ENCODE assay signal across 8 cellular contexts in the genomic region with DNA sequence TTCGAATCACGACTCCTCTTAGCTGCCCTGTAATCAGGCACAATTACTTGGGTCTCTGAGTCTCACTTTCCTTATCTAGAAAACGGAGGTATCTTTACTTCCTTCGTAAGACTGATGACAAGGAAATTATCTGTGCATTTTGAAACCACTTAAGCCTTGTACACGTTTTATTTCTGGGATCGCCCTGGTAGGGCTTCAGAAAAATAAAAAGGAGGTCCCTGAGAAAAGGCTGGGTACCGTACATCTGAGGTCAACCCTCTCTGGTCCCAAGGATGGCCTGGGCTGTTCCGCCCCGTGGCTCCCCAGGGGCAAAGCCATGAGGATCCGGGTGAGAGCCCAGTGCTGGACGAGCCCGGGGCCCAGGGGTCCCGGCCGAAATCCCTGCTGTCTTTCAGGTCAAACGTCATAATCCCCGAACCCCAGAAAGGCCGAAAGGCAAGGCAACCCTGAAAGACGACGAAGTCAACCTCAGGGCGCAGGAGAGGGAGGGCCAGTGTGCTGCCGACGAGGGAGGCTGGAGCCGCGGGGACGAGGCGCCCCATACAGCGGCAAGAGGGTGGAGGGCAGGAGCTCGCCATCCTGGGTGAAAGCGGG. TPM values are rescaled to one million over a fixed set of nuclear protein-coding genes. Genes with fewer than 3 reads are reported as not detected.
DNase-seq lines count a peak whose midpoint lies in the region; ATAC-seq and TF ChIP-seq lines count a peak whose summit lies in the region.

No MANE protein-coding gene starts in this region.

- no peaks in the 10 kb centered on the region for H3K27me3 ChIP-seq in H7 (ENCODE audit: control insufficient read depth, insufficient read depth, low read length)
- H3K27me3 ChIP-seq in heart right ventricle: no peaks in the 10 kb centered on the region

- intact Hi-C loops in CD14-positive monocyte (cut with micrococcal nuclease): loop anchor here in 1 of 2 donors (10.0 kb wide), 1 partner anchor 266 kb away; the partner anchor contains the start of gene ZNF843
- intact Hi-C loops in heart right ventricle (cut with DNase I): loop anchor here in 1 of 10 donors (2.0 kb wide), 1 partner anchor 36 kb away; no protein-coding TSS in a partner anchor

- H3K9me3 ChIP-seq in heart right ventricle: no peaks in the 10 kb centered on the region

- peak overlapping the region; percentile 97 to 100 (median 99) for H3K27ac Mint-ChIP-seq in CD14-positive monocyte

- 2 to 3% methylated on average over 29 of the region's 29 CpGs for WGBS in heart right ventricle, 2 donors

- H3K27ac ChIP-seq in VCaP (peak overlapping the region; percentile 83), heart right ventricle (peak overlapping the region; percentile 89 to 99 (median 94)), skin epidermis (peak overlapping the region; percentile 71 to 99 (median 96))

- peak overlapping the region; percentile 89 to 93 for H3K4me3 Mint-ChIP-seq in CD14-positive monocyte

- H3K36me3 ChIP-seq in H7 (replicated peaks; ENCODE audit: control insufficient read depth, insufficient read depth, low read length) (peaks cover 23% of the 10 kb centered on the region), heart right ventricle (peaks cover 0 to 24% (median 14%) of the 10 kb centered on the region in 9 donors)

- H3K36me3 Mint-ChIP-seq in CD14-positive monocyte: peaks cover 22 to 23% of the 10 kb centered on the region in 2 donors

- peaks cover 45% of the 10 kb centered on the region for H3K4me1 Mint-ChIP-seq in CD14-positive monocyte

- H3K4me1 ChIP-seq in heart right ventricle: peaks cover 10 to 52% (median 41%) of the 10 kb centered on the region in 9 donors

- peaks cover 2 to 6% (median 5%) of the 10 kb centered on the region in 3 donors for H3K27me3 Mint-ChIP-seq in CD14-positive monocyte (ENCODE audit: low read depth in 3 of 3)

- peak overlapping the region; percentile 93 for H3K4me3 ChIP-seq in H7 (ENCODE audit: insufficient read depth, low read depth, low read length)
- peak overlapping the region; percentile 71 to 94 (median 83) for H3K4me3 ChIP-seq in heart right ventricle
- peak overlapping the region; percentile 73 to 100 (median 94) for H3K4me3 ChIP-seq in skin epidermis

- DNase-seq in CD14-positive monocyte (ENCODE audit: low spot score): no peak
- peak; percentile 25 for DNase-seq in H7
- DNase-seq in heart right ventricle: peak in 1 of 2 donors; percentile 18
- no peak for DNase-seq in iPS-NIHi7 (ENCODE audit: extremely low spot score)
- DNase-seq in cerebellar cortex (ENCODE audit: low spot score): no peak
- no peak for DNase-seq in NCI-H524 (lab: John Stamatoyannopoulos, UW)

- TF ChIP-seq CTCF in CD14-positive monocyte (IDR thresholded peaks at IDR 0.05): no peak
- TF ChIP-seq CTCF in VCaP (conservative IDR thresholded peaks at IDR 0.05): no peak
- TF ChIP-seq CTCF in heart right ventricle (IDR thresholded peaks at IDR 0.05): no peak

- peak in 3 of 8 donors; percentile 1 to 35 (median 2) for ATAC-seq in heart right ventricle

- H3K9me3 Mint-ChIP-seq in CD14-positive monocyte: peaks cover 0 to 3% (median 0%) of the 10 kb centered on the region in 7 donors

RNA-seq across cellular contexts. Expression of gene FUS, which starts 0.7 kb away (rescaled TPM):
- polyA plus RNA-seq in CD14-positive monocyte (10 to 100 TPM; 54.9 to 78.5 TPM), heart right ventricle (100 to 1,000 TPM; 116 to 240 TPM)
- total RNA-seq in H7 (2014; rRNA removed; shearing (Covaris generic)): 35.3 and 39.8 TPM in 2 replicates
- 100 to 1,000 TPM; 127 to 174 (median 140) TPM for total RNA-seq in heart right ventricle

RNA-seq across cellular contexts. Expression of gene PYCARD, which starts 23.3 kb away (rescaled TPM):
- polyA plus RNA-seq in CD14-positive monocyte (100 to 1,000 TPM; 374 to 400 TPM), heart right ventricle (10 to 100 TPM in 1 of 2 donors, 1 to 10 TPM in 1; 8.3 to 13.9 TPM)
- 32.2 and 35.2 TPM in 2 replicates for total RNA-seq in H7 (2014; rRNA removed; shearing (Covaris generic))
- 10 to 100 TPM in 2 of 10 donors, 1 to 10 TPM in 8; 1.7 to 26.1 (median 2.8) TPM for total RNA-seq in heart right ventricle

RNA-seq across cellular contexts. Expression of gene PRSS36, which starts 29.4 kb away (rescaled TPM):
- polyA plus RNA-seq in CD14-positive monocyte: 1 to 10 TPM; 3.1 to 4.2 TPM
- 0.59 and 1.1 TPM in 2 replicates for total RNA-seq in H7 (2014; rRNA removed; shearing (Covaris generic))
- total RNA-seq in heart right ventricle: 1 to 10 TPM in 6 of 10 donors, under 1 TPM in 4; 0.30 to 3.1 (median 1.3) TPM
- 1 to 10 TPM; 1.2 to 3.4 TPM for polyA plus RNA-seq in heart right ventricle

RNA-seq across cellular contexts. Expression of gene TRIM72, which starts 34.7 kb away (rescaled TPM):
- polyA plus RNA-seq in CD14-positive monocyte: not detected
- 0.03 and 0.44 TPM in 2 replicates for total RNA-seq in H7 (2014; rRNA removed; shearing (Covaris generic))
- total RNA-seq in heart right ventricle: 1 to 10 TPM in 6 of 10 donors, under 1 TPM in 4; 0.61 to 4.8 (median 1.2) TPM
- 1 to 10 TPM in 1 of 2 donors, under 1 TPM in 1; 0.51 to 1.2 TPM for polyA plus RNA-seq in heart right ventricle

RNA-seq across cellular contexts. Expression of gene PYDC1, which starts 37.7 kb away (rescaled TPM):
- not detected for polyA plus RNA-seq in CD14-positive monocyte
- not detected in 2 replicates for total RNA-seq in H7 (2014; rRNA removed; shearing (Covaris generic))
- total RNA-seq in heart right ventricle: not detected
- not detected for polyA plus RNA-seq in heart right ventricle
